8 cellular contexts compared by ENCODE assay signal in the genomic region with DNA sequence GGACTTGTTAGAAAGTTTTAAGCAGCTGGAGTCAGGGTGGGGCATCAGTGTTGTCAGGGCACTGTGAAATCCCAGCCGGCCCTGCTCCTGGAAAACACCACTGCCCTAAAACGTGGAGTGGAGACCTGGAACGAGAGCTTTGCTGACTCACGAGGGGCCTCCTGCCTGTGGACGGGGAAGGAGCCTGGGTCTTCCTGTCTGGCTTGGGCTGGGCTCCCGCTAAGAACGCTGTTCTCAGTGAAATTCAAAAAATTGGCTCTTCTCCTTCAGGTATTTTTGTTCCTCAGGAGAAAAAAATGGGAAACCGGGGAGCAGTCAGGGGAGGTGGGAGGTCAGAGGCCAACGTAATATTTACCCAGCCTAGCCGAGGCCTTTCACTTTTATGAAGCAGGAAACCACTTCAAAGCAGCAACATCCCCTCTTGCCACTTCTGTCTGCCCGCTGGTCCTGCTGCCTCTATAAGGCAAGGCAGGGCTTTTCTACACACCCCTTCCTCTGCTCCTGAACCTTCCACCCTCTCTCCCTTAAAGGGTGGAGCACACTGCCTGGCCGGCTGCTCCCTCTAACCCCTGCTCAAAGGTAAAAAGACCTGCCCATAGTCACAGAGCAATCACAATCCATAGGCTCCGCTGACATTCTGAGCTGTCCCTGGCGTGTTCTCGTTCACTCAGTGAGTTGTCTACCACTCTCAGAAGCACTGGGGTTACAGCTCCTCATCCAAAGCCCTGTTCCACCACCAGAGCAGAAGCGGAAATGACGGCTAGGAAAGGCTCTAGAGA. TPM values are rescaled to one million over a fixed set of nuclear protein-coding genes. Genes with fewer than 3 reads are reported as not detected.
A peak's percentile ranks its signal among the peaks of the same experiment; 100 is the strongest.
DNase-seq lines count a peak whose midpoint lies in the region; ATAC-seq and TF ChIP-seq lines count a peak whose summit lies in the region.

No MANE protein-coding gene starts in this region.

- no peaks in the 10 kb centered on the region for H3K9me3 ChIP-seq in mesodermal cell (ENCODE audit: control insufficient read depth, low read length)
- H3K9me3 ChIP-seq in aorta (ENCODE audit: control insufficient read depth, low read length) = no peaks in the 10 kb centered on the region

- H3K27ac Mint-ChIP-seq in chondrocyte (ENCODE audit: unreplicated experiment) = peak overlapping the region; percentile 93

- no peak for TF ChIP-seq CTCF in chondrocyte (IDR thresholded peaks at IDR 0.05)

- no peaks in the 10 kb centered on the region for H3K27me3 ChIP-seq in aorta (ENCODE audit: control insufficient read depth in 1 of 2, insufficient read depth in 2 of 2, low read length in 1 of 2)

- H3K4me1 Mint-ChIP-seq in chondrocyte (ENCODE audit: low read depth) = peaks cover 96% of the 10 kb centered on the region

- H3K27ac ChIP-seq in mesodermal cell (ENCODE audit: low read depth, low read length, severe bottlenecking) (peak overlapping the region; percentile 77), aorta (ENCODE audit: low read depth in 1 of 2, low read length in 2 of 2) (peak overlapping the region in 1 of 2 donors; percentile 65)

- H3K4me3 ChIP-seq in mesodermal cell (ENCODE audit: extremely low read depth, insufficient read depth, low read length, poor library complexity, severe bottlenecking) = no peak overlapping the region
- no peak overlapping the region for H3K4me3 ChIP-seq in aorta (ENCODE audit: low read length in 2 of 2)

- ATAC-seq in aorta (ENCODE audit: low FRiP score) (peak; percentile 55), HG02840 (IDR thresholded peaks at IDR 0.05; ENCODE audit: low FRiP score, unreplicated experiment) (no peak)

- no peaks in the 10 kb centered on the region for H3K27me3 Mint-ChIP-seq in chondrocyte (ENCODE audit: low read depth)

- DNase-seq in ELR (ENCODE audit: low read depth) (peak; percentile 80), M059J (ENCODE audit: low read depth) (peak; percentile 82), chondrocyte (ENCODE audit: low spot score) (no peak), aorta (peak; percentile 79 to 88), retina (no peak), NCI-H1105 (lab: John Stamatoyannopoulos, UW) (no peak)

- 36 to 37% methylated on average over 12 to 15 of the region's 17 CpGs for WGBS in mesodermal cell (ENCODE audit: insufficient coverage in 2 of 2), 2 experiments
- 27 to 32% methylated on average over 17 of the region's 17 CpGs for WGBS in aorta, 2 donors

- H3K9me3 Mint-ChIP-seq in chondrocyte (ENCODE audit: low read depth) = no peaks in the 10 kb centered on the region

- H3K36me3 Mint-ChIP-seq in chondrocyte (ENCODE audit: low read depth) = no peaks in the 10 kb centered on the region

- intact Hi-C loops in aorta (cut with DNase I) = loop anchor here (2.0 to 10.0 kb wide), 3 partner anchors 31 to 51 kb away; no protein-coding TSS in a partner anchor

- peaks cover 85% of the 10 kb centered on the region for H3K4me1 ChIP-seq in mesodermal cell (ENCODE audit: control insufficient read depth, insufficient read depth, low read length, poor library complexity, severe bottlenecking)
- H3K4me1 ChIP-seq in aorta (ENCODE audit: control insufficient read depth in 1 of 2, insufficient read depth in 2 of 2, low read length in 2 of 2) = peaks cover 3 to 7% of the 10 kb centered on the region in 2 donors

- H3K36me3 ChIP-seq in mesodermal cell (ENCODE audit: control insufficient read depth, insufficient read depth, low read length) (peaks cover 32% of the 10 kb centered on the region), aorta (ENCODE audit: control insufficient read depth in 1 of 2, insufficient read depth in 2 of 2, low read length in 1 of 2) (no peaks in the 10 kb centered on the region)

- peak overlapping the region; percentile 38 for H3K4me3 Mint-ChIP-seq in chondrocyte (ENCODE audit: unreplicated experiment)

RNA-seq across cellular contexts. Expression of a gene that starts 8.0 kb away (rescaled TPM):
- total RNA-seq in M059J (2014; rRNA removed; shearing (Covaris generic)) = 2.0 and 2.8 TPM in 2 replicates
- total RNA-seq in chondrocyte (22.0 to 37.9 TPM (median 24.9 TPM) in 3 replicates), aorta (10 to 100 TPM; 33.3 to 37.3 TPM)
- polyA plus RNA-seq in mesodermal cell (2013, experiment 1 of 2) = 27.1 TPM
- polyA plus RNA-seq in mesodermal cell (2013, experiment 2 of 2) = 21.1 TPM
- polyA plus RNA-seq in aorta = 10 to 100 TPM in 1 of 2 donors, 1 to 10 TPM in 1; 2.9 to 26.7 TPM

Comparison
In these comparisons a context has a peak if more than half of its experiments do, and no peak if none do; other contexts are left out.
1. DNase-seq: peak in ELR (single experiment), M059J (single experiment) and aorta (2 of 2); none in chondrocyte (single experiment), retina (single experiment) and NCI-H1105 (single experiment).